23 cellular contexts compared by ENCODE assay signal in genomic region chr4:122895336-122895995, GRCh38. TPM values are rescaled to one million over a fixed set of nuclear protein-coding genes. Genes with fewer than 3 reads are reported as not detected.
DNase-seq lines count a peak whose midpoint lies in the region; ATAC-seq, FAIRE-seq and TF ChIP-seq lines count a peak whose summit lies in the region.
"Had no signal": no experiment of that assay in that cellular context is flagged by ENCODE, and none has a peak within 500 bp of the region (broad histone marks: within the 10 kb centered on the region; RNA-seq: fewer than 3 reads in every experiment).

No MANE protein-coding gene starts in this region.

- DNase-seq in left ventricle myocardium inferior: no peak
- no peak for DNase-seq in left ventricle myocardium superior
- DNase-seq in K562 (ENCODE audit: extremely low read depth in 1 of 4, low spot score in 3 of 4): no peak
- DNase-seq in right lobe of liver: no peak
- DNase-seq in iPS-NIHi7 (ENCODE audit: extremely low spot score): no peak
- DNase-seq in caudate nucleus (lab: John Stamatoyannopoulos, UW): no peak
- no peak for DNase-seq in hepatocyte (ENCODE audit: low spot score)
- DNase-seq in medulla oblongata (ENCODE audit: extremely low spot score): no peak
- DNase-seq: activated naive CD4-positive, alpha-beta T cell treated with anti-CD3 and anti-CD28 coated beads, Interleukin-2, amount 10 ng/mL, durations not matched to agents 7 days and 5 days; Caco-2; DND-41; effector memory CD4-positive, alpha-beta T cell; NCI-H187 treated with DMSO at 0.1 percent for 48 hours; NCI-H774; OCI-M1; psoas muscle; SHP77 treated with DMSO at 0.1 percent for 48 hours; stimulated activated CD4-positive, alpha-beta T cell treated with anti-CD3 and anti-CD28 coated beads, Interleukin-4, amount 100 ng/mL, for 1 hour; stimulated activated naive CD4-positive, alpha-beta T cell had no signal

- H3K27me3 ChIP-seq in left ventricle myocardium inferior (ENCODE audit: low read depth) (no peaks in the 10 kb centered on the region), K562 (ENCODE audit: control insufficient read depth in 2 of 2, insufficient read depth in 2 of 2, low read length in 2 of 2) (no peaks in the 10 kb centered on the region), right lobe of liver (no peaks in the 10 kb centered on the region), hepatocyte (no peaks in the 10 kb centered on the region)
- H3K27me3 ChIP-seq: BLaER1 treated with 17β-estradiol and CSF1 and Interleukin-3, amounts not matched to agents 10 nM and 100 nM; tibial nerve had no signal

- POLR2A ChIA-PET in K562 (lab: Yijun Ruan, JAX): interaction anchor here (1.0 kb wide), 1 partner anchor 28 kb away, joined by 3 read pairs; no protein-coding TSS in a partner anchor

- FAIRE-seq in K562 (lab: Jason Lieb, UNC): no peak
- FAIRE-seq: GM12891 had no signal

- H3K27ac ChIP-seq in left ventricle myocardium inferior (replicated peaks): peak overlapping the region; percentile 12
- H3K27ac ChIP-seq in K562 (ENCODE audit: extremely low read depth, low read depth, low read length): no peak overlapping the region
- H3K27ac ChIP-seq in right lobe of liver: peak overlapping the region in 2 of 3 donors; percentile 42 to 49
- H3K27ac ChIP-seq in caudate nucleus (ENCODE audit: low read depth, low read length): no peak overlapping the region
- no peak overlapping the region for H3K27ac ChIP-seq in hepatocyte
- H3K27ac ChIP-seq: BLaER1 treated with 17β-estradiol and CSF1 and Interleukin-3, amounts not matched to agents 10 nM and 100 nM; KMS-11; psoas muscle had no signal

- H3K9me2 ChIP-seq in hepatocyte (replicated peaks; ENCODE audit: insufficient read depth): no peaks in the 10 kb centered on the region

- no TSS peak for BruUV-seq in K562 (replicated peaks; lab: Mats Ljungman, UMichigan)

- no peak for TF ChIP-seq RAD21 in K562 (CRISPR knock-in tag; conservative IDR thresholded peaks at IDR 0.05 in 1 of 2, IDR thresholded peaks at IDR 0.05 in 1 of 2)

- no peak overlapping the region for H2AFZ ChIP-seq in K562 (ENCODE audit: low read depth, low read length)
- H2AFZ ChIP-seq in hepatocyte: no peak overlapping the region

- TF ChIP-seq POLR2A in K562 (conservative IDR thresholded peaks at IDR 0.05) (no peak), right lobe of liver (IDR thresholded peaks at IDR 0.05) (no peak)

- TF ChIP-seq CTCF in left ventricle myocardium inferior (IDR thresholded peaks at IDR 0.05; ENCODE audit: borderline replicate concordance) (no peak), K562 (IDR thresholded peaks at IDR 0.05 in 2 of 3, conservative IDR thresholded peaks at IDR 0.05 in 1 of 3; ENCODE audit: insufficient read depth in 2 of 3, low read depth in 1 of 3, low read length in 3 of 3) (no peak), right lobe of liver (IDR thresholded peaks at IDR 0.05) (no peak), hepatocyte (IDR thresholded peaks at IDR 0.05; ENCODE audit: poor library complexity) (no peak)

- H3K36me3 ChIP-seq in left ventricle myocardium inferior (peaks cover 30% of the 10 kb centered on the region), K562 (ENCODE audit: control insufficient read depth, insufficient read depth, low read length) (peaks cover 41% of the 10 kb centered on the region; the same call in 2 of the 3 replicates), right lobe of liver (peaks cover 0 to 6% (median 0%) of the 10 kb centered on the region in 4 donors), hepatocyte (replicated peaks; ENCODE audit: insufficient read depth, low read depth) (no peaks in the 10 kb centered on the region)

- H3K9me3 ChIP-seq in left ventricle myocardium inferior (replicated peaks): no peaks in the 10 kb centered on the region
- H3K9me3 ChIP-seq in K562 (replicated peaks; ENCODE audit: control insufficient read depth, insufficient read depth, low read depth, low read length): no peaks in the 10 kb centered on the region
- H3K9me3 ChIP-seq in right lobe of liver: no peaks in the 10 kb centered on the region
- no peaks in the 10 kb centered on the region for H3K9me3 ChIP-seq in hepatocyte (ENCODE audit: low read depth)
- H3K9me3 ChIP-seq: BLaER1 treated with 17β-estradiol and CSF1 and Interleukin-3, amounts not matched to agents 10 nM and 100 nM; Caco-2; psoas muscle; tibial nerve had no signal

- in situ Hi-C loops in K562 (cut with MboI): no loop called here

- no peak overlapping the region for H3K9ac ChIP-seq in K562 (ENCODE audit: insufficient read depth in 1 of 2, low read depth in 2 of 2, low read length in 2 of 2)
- H3K9ac ChIP-seq: BLaER1 treated with 17β-estradiol and CSF1 and Interleukin-3, amounts not matched to agents 10 nM and 100 nM; KMS-11 had no signal

- no peaks in the 10 kb centered on the region for H3K79me2 ChIP-seq in K562 (ENCODE audit: control insufficient read depth, insufficient read depth, low read length)
- H3K79me2 ChIP-seq in hepatocyte: no peaks in the 10 kb centered on the region

- H3K9me1 ChIP-seq in K562 (ENCODE audit: control insufficient read depth, insufficient read depth, low read length): no peaks in the 10 kb centered on the region

- ATAC-seq in left ventricle myocardium superior: no peak
- no peak for ATAC-seq in K562
- peak; percentile 85 to 92 (median 89) for ATAC-seq in right lobe of liver
- ATAC-seq: psoas muscle had no signal

- H3K4me1 ChIP-seq in left ventricle myocardium inferior: peaks cover 12% of the 10 kb centered on the region
- no peaks in the 10 kb centered on the region for H3K4me1 ChIP-seq in K562 (replicated peaks in 1 of 2; ENCODE audit: control insufficient read depth in 2 of 2, insufficient read depth in 2 of 2, low read length in 2 of 2)
- H3K4me1 ChIP-seq in right lobe of liver: peaks cover 0 to 22% (median 7%) of the 10 kb centered on the region in 4 donors
- H3K4me1 ChIP-seq in hepatocyte (ENCODE audit: insufficient read depth): peaks cover 3% of the 10 kb centered on the region
- H3K4me1 ChIP-seq: BLaER1 treated with 17β-estradiol and CSF1 and Interleukin-3, amounts not matched to agents 10 nM and 100 nM; Caco-2; psoas muscle had no signal

- CTCF ChIA-PET in K562 (lab: Yijun Ruan, JAX; ENCODE audit: low intra/inter-chr PET ratio): no interaction called here

- intact Hi-C loops in left ventricle myocardium inferior (cut with micrococcal nuclease) (no loop called here), left ventricle myocardium superior (cut with micrococcal nuclease) (no loop called here), K562 (cut with micrococcal nuclease) (no loop called here), right lobe of liver (cut with DNase I) (no loop called here)

- no peak for TF ChIP-seq EP300 in K562 (IDR thresholded peaks at IDR 0.05; ENCODE audit: low read length)

- H4K20me1 ChIP-seq in K562 (replicated peaks; ENCODE audit: control insufficient read depth, insufficient read depth, low read length) (no peaks in the 10 kb centered on the region), hepatocyte (ENCODE audit: insufficient read depth, poor library complexity, severe bottlenecking) (no peaks in the 10 kb centered on the region)
- H4K20me1 ChIP-seq: BLaER1 treated with 17β-estradiol and CSF1 and Interleukin-3, amounts not matched to agents 10 nM and 100 nM had no signal

- H3K4me3 ChIP-seq in left ventricle myocardium inferior (no peak overlapping the region), K562 (no peak overlapping the region), right lobe of liver (no peak overlapping the region), hepatocyte (no peak overlapping the region)
- H3K4me3 ChIP-seq: BLaER1 treated with 17β-estradiol and CSF1 and Interleukin-3, amounts not matched to agents 10 nM and 100 nM; psoas muscle; tibial nerve had no signal

- H3K4me2 ChIP-seq in K562 (ENCODE audit: insufficient read depth, low read length) (no peak overlapping the region), hepatocyte (no peak overlapping the region)
- H3K4me2 ChIP-seq: BLaER1 treated with 17β-estradiol and CSF1 and Interleukin-3, amounts not matched to agents 10 nM and 100 nM; KMS-11 had no signal

- 35% methylated on average over 1 of the region's 1 CpG for WGBS in K562 (ENCODE audit: insufficient coverage, low coverage, missing lambda C conversion rate)
- WGBS in right lobe of liver (ENCODE audit: insufficient coverage, low coverage, low lambda C conversion rate, missing lambda C conversion rate): 26% methylated on average over 1 of the region's 1 CpG
- 67% methylated on average over 1 of the region's 1 CpG for WGBS in hepatocyte (ENCODE audit: low lambda C conversion rate, missing lambda C conversion rate)

RNA-seq across cellular contexts. Expression of gene NUDT6, which starts 26.9 kb away (rescaled TPM):
- 13.9 TPM for total RNA-seq in left ventricle myocardium inferior
- total RNA-seq in left ventricle myocardium superior: 11.9 TPM
- 8.0 and 16.1 TPM in 2 replicates for total RNA-seq in K562 (2011; cell fraction: chromatin; rRNA removed; ENCODE audit: low replicate concordance)
- total RNA-seq in K562 (2011; cell fraction: nucleolus; rRNA removed): 4.2 and 5.0 TPM in 2 replicates
- 9.4 and 12.9 TPM in 2 replicates for total RNA-seq in K562 (2011; cell fraction: nucleoplasm; rRNA removed)
- total RNA-seq in K562 (2014; rRNA removed): 7.8 and 13.1 TPM in 2 replicates
- total RNA-seq in K562 (2014; rRNA removed; fragmentation: Illumina TruSeq; extraction: Trizol): 12.5 and 13.3 TPM in 2 replicates
- total RNA-seq in K562 (2015; rRNA removed; fragmentation: Illumina TruSeq; extraction: Trizol): 14.7 and 16.4 TPM in 2 replicates
- total RNA-seq in K562 (2021): 9.4 and 9.5 TPM in 2 replicates
- polyA plus RNA-seq in K562 (2011; rRNA removed): 11.1 and 13.7 TPM in 2 replicates
- polyA plus RNA-seq in K562 (2011; cell fraction: cytosol; rRNA removed): 6.8 and 8.6 TPM in 2 replicates
- polyA plus RNA-seq in K562 (2011; cell fraction: nucleus; rRNA removed): 8.0 and 11.9 TPM in 2 replicates
- 12.2 and 12.6 TPM in 2 replicates for polyA plus RNA-seq in K562 (2012)
- 7.8 and 11.0 TPM in 2 replicates for polyA plus RNA-seq in K562 (2014; fragmentation: Illumina TruSeq; extraction: Trizol)
- polyA plus RNA-seq in K562 (2014; fragmentation: Nextera tagmentation; extraction: Ambion mirVana): 10 to 100 TPM; 15.5 to 18.1 TPM
- polyA plus RNA-seq in K562 (2014; rRNA removed): 13.0 and 13.4 TPM in 2 replicates
- 12.6 and 15.2 TPM in 2 replicates for polyA minus RNA-seq in K562 (2011; rRNA and poly(A)+ RNA removed)
- 3.2 and 4.6 TPM in 2 replicates for polyA minus RNA-seq in K562 (2011; cell fraction: cytosol; rRNA and poly(A)+ RNA removed)
- polyA minus RNA-seq in K562 (2011; cell fraction: nucleus; rRNA and poly(A)+ RNA removed): 9.8 and 17.5 TPM in 2 replicates
- 10 to 100 TPM in 5 of 6 experiments, 1 to 10 TPM in 1; 8.0 to 20.5 (median 17.1) TPM for total RNA-seq in right lobe of liver
- 5.3 and 11.0 TPM in 2 replicates for total RNA-seq in hepatocyte
- 4.4 and 5.6 TPM in 2 replicates for polyA plus RNA-seq in hepatocyte

Comparison
In these comparisons a context has a peak if more than half of its experiments do, and no peak if none do; other contexts are left out.
1. H3K27ac ChIP-seq: peak in left ventricle myocardium inferior (single experiment) and right lobe of liver (2 of 3); none in K562 (single experiment), caudate nucleus (single experiment) and hepatocyte (single experiment).
2. ATAC-seq: peak in right lobe of liver (4 of 4); none in left ventricle myocardium superior (single experiment) and K562 (single experiment).